Comparison of ENCODE assay signal across 38 cellular contexts in the genomic region with DNA sequence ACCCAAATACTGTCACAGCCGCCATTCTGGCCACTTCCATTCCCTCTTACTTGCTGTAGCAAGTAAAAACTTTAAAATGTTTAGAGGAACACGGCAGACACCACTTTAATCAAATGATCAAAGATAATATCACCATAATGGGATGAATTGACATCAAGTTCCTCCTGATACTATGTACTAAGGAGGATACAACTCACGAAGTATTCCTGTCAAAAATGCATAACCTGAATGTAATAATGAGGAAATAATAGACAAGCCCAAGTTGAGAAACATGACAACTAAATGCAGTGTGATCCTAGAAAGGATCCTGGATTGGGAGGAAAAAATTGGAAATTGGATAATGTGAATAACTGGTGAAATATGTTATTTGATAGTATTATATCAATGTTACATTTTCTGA. TPM values are rescaled to one million over a fixed set of nuclear protein-coding genes. Genes with fewer than 3 reads are reported as not detected.
"Had no signal": no experiment of that assay in that cellular context is flagged by ENCODE, and none has a peak within 500 bp of the region (broad histone marks: within the 10 kb centered on the region; RNA-seq: fewer than 3 reads in every experiment).

No MANE protein-coding gene starts in this region.

- DNase-seq: Karpas-422, Kasumi-1, MG63, MM.1S, MV-4-11, NCI-H1048, NCI-H1092, NCI-H1092 treated with DMSO at 0.1 percent for 48 hours, NCI-H1105, NCI-H1105 treated with DMSO at 0.1 percent for 48 hours, NCI-H1417, NCI-H1417 treated with DMSO at 0.1 percent for 48 hours, NCI-H1436, NCI-H1436 treated with DMSO at 0.1 percent for 48 hours, NCI-H146, NCI-H1694, NCI-H1694 treated with DMSO at 0.1 percent for 48 hours, NCI-H187, NCI-H187 treated with DMSO at 0.1 percent for 48 hours, NCI-H1930, NCI-H2029, NCI-H2029 treated with DMSO at 0.1 percent for 48 hours, NCI-H2081, NCI-H2081 treated with DMSO at 0.1 percent for 48 hours, NCI-H2107, NCI-H2171, NCI-H2171 treated with DMSO at 0.1 percent for 48 hours, NCI-H2227 treated with DMSO at 0.1 percent for 48 hours, NCI-H226, NCI-H345, NCI-H446, NCI-H446 treated with DMSO at 0.1 percent for 48 hours, NCI-H510A had no signal

- H3K36me3 ChIP-seq: MG63 had no signal

- H3K9ac ChIP-seq: KMS-11 had no signal

- H3K27ac ChIP-seq: KMS-11 had no signal

- H3K4me3 ChIP-seq: MG63 had no signal

- H3K27me3 ChIP-seq: MG63 had no signal

- H3K9me3 ChIP-seq: MG63 had no signal

RNA-seq across cellular contexts. Expression of a gene that starts 3.9 kb away (rescaled TPM):
- total RNA-seq: LHCN-M2, M059J, NCI-H460 had no signal

RNA-seq across cellular contexts. Expression of a gene that starts 42.5 kb away (rescaled TPM):
- total RNA-seq: LHCN-M2, M059J, MCF 10A, NCI-H460 had no signal
